ENCODE assay signal across 25 cellular contexts in genomic region chr15:57548835-57549234, GRCh38. TPM values are rescaled to one million over a fixed set of nuclear protein-coding genes. Genes with fewer than 3 reads are reported as not detected.
DNase-seq lines count a peak whose midpoint lies in the region; ATAC-seq, FAIRE-seq and TF ChIP-seq lines count a peak whose summit lies in the region.
"Had no signal": no experiment of that assay in that cellular context is flagged by ENCODE, and none has a peak within 500 bp of the region (broad histone marks: within the 10 kb centered on the region; RNA-seq: fewer than 3 reads in every experiment).

No MANE protein-coding gene starts in this region.

- DNase-seq in MG63 (peak; percentile 19), astrocyte (ENCODE audit: low read depth) (no peak), lower lobe of right lung (no peak), prostate gland (ENCODE audit: low spot score) (no peak), OCI-M2 (lab: John Stamatoyannopoulos, UW; ENCODE audit: unreplicated experiment) (no peak), GM20000 (ENCODE audit: low spot score) (no peak)
- no peak for DNase-seq in effector memory CD8-positive, alpha-beta T cell
- DNase-seq: activated naive CD4-positive, alpha-beta T cell; activated T-cell treated with anti-CD3 and anti-CD28 coated beads, Interleukin-2, amount 50 U/mL, for 24 hours; amniotic stem cell; CD8-positive, alpha-beta T cell; DMS79; effector CD4-positive, alpha-beta T cell; foreskin melanocyte; hypothalamus; MM.1S; naive thymus-derived CD8-positive, alpha-beta T cell; NCI-H146; NCI-H524 treated with DMSO at 0.1 percent for 48 hours; stimulated activated CD4-positive, alpha-beta T cell treated with anti-CD3 and anti-CD28 coated beads, Interleukin-2, amount 100 ng/mL, for 24 hours had no signal

- H3K9ac ChIP-seq in astrocyte (ENCODE audit: low read length): no peak overlapping the region
- H3K9ac ChIP-seq: parathyroid adenoma had no signal

- intact Hi-C loops in lower lobe of right lung (cut with DNase I): no loop called here
- intact Hi-C loops in prostate gland (cut with DNase I): loop anchor here (10.0 kb wide), 1 partner anchor 404 kb away; no protein-coding TSS in a partner anchor

- H3K36me3 ChIP-seq in MG63 (no peaks in the 10 kb centered on the region), astrocyte (ENCODE audit: insufficient read depth, low read length) (no peaks in the 10 kb centered on the region), lower lobe of right lung (peaks cover 33% of the 10 kb centered on the region), prostate gland (no peaks in the 10 kb centered on the region)

- no peak for TF ChIP-seq CTCF in astrocyte (IDR thresholded peaks at IDR 0.05; ENCODE audit: insufficient read depth, low read depth, low read length)
- TF ChIP-seq CTCF in lower lobe of right lung (IDR thresholded peaks at IDR 0.05): no peak
- TF ChIP-seq CTCF in prostate gland (IDR thresholded peaks at IDR 0.05): no peak
- TF ChIP-seq CTCF in GM20000 (IDR thresholded peaks at IDR 0.05; ENCODE audit: extremely low read depth, missing control alignments): no peak

- FAIRE-seq in astrocyte (lab: Jason Lieb, UNC): no peak

- no peak overlapping the region for H2AFZ ChIP-seq in astrocyte (ENCODE audit: low read depth, low read length)
- H2AFZ ChIP-seq: parathyroid adenoma had no signal

- H3K36me3 Mint-ChIP-seq in astrocyte (ENCODE audit: low read depth, unreplicated experiment): peaks cover 13% of the 10 kb centered on the region
- no peaks in the 10 kb centered on the region for H3K36me3 Mint-ChIP-seq in effector memory CD8-positive, alpha-beta T cell (ENCODE audit: insufficient read depth)
- H3K36me3 Mint-ChIP-seq: CD8-positive, alpha-beta T cell; naive thymus-derived CD8-positive, alpha-beta T cell; stimulated activated memory B cell treated with anti-CD40 and anti-IgM and Interleukin-4, amounts not matched to agents 10 μg/mL and 1 μg/mL and 100 μg/mL, for 72 hours had no signal

- H3K27me3 ChIP-seq in MG63 (no peaks in the 10 kb centered on the region), astrocyte (ENCODE audit: insufficient read depth, low read length) (no peaks in the 10 kb centered on the region), lower lobe of right lung (ENCODE audit: low read depth) (no peaks in the 10 kb centered on the region), prostate gland (replicated peaks; ENCODE audit: insufficient read depth) (no peaks in the 10 kb centered on the region)

- no peaks in the 10 kb centered on the region for H3K79me2 ChIP-seq in astrocyte (ENCODE audit: insufficient read depth, low read length)
- H3K79me2 ChIP-seq: parathyroid adenoma had no signal

- no peak for ATAC-seq in lower lobe of right lung
- ATAC-seq in effector memory CD8-positive, alpha-beta T cell (replicated peaks): no peak
- no peak for ATAC-seq in HG02973 (IDR thresholded peaks at IDR 0.05; ENCODE audit: unreplicated experiment)
- ATAC-seq: CD8-positive, alpha-beta T cell; naive thymus-derived CD8-positive, alpha-beta T cell; stimulated activated memory B cell treated with anti-CD40 and anti-IgM and Interleukin-4, amounts not matched to agents 10 μg/mL and 1 μg/mL and 100 μg/mL, for 72 hours had no signal

- peak overlapping the region; percentile 54 for H3K27ac Mint-ChIP-seq in astrocyte (ENCODE audit: unreplicated experiment)
- no peak overlapping the region for H3K27ac Mint-ChIP-seq in effector memory CD8-positive, alpha-beta T cell
- H3K27ac Mint-ChIP-seq: activated T-cell treated with anti-CD3 and anti-CD28 coated beads, Interleukin-2, amount 50 U/mL, for 24 hours; CD8-positive, alpha-beta T cell; naive thymus-derived CD8-positive, alpha-beta T cell; stimulated activated memory B cell treated with anti-CD40 and anti-IgM and Interleukin-4, amounts not matched to agents 10 μg/mL and 1 μg/mL and 100 μg/mL, for 72 hours had no signal

- H4K20me1 ChIP-seq in astrocyte (ENCODE audit: insufficient read depth, low read length): no peaks in the 10 kb centered on the region

- no peak overlapping the region for H3K4me2 ChIP-seq in astrocyte (ENCODE audit: low read length)

- no peak overlapping the region for H3K27ac ChIP-seq in astrocyte (ENCODE audit: low read depth, low read length)
- H3K27ac ChIP-seq in lower lobe of right lung: peak overlapping the region; percentile 7
- peak overlapping the region; percentile 42 to 64 for H3K27ac ChIP-seq in prostate gland
- H3K27ac ChIP-seq: parathyroid adenoma, RWPE1 had no signal

- H3K4me3 ChIP-seq in MG63 (no peak overlapping the region), astrocyte (ENCODE audit: insufficient read depth, low read depth, low read length) (no peak overlapping the region), lower lobe of right lung (no peak overlapping the region), prostate gland (no peak overlapping the region)

- H3K9me3 Mint-ChIP-seq in astrocyte (ENCODE audit: unreplicated experiment): no peaks in the 10 kb centered on the region
- H3K9me3 Mint-ChIP-seq in effector memory CD8-positive, alpha-beta T cell: no peaks in the 10 kb centered on the region
- H3K9me3 Mint-ChIP-seq: activated T-cell treated with anti-CD3 and anti-CD28 coated beads, Interleukin-2, amount 50 U/mL, for 24 hours; CD8-positive, alpha-beta T cell; central memory CD8-positive, alpha-beta T cell; naive thymus-derived CD8-positive, alpha-beta T cell; stimulated activated memory B cell treated with anti-CD40 and anti-IgM and Interleukin-4, amounts not matched to agents 10 μg/mL and 1 μg/mL and 100 μg/mL, for 72 hours had no signal

- peaks cover 35% of the 10 kb centered on the region for H3K4me1 Mint-ChIP-seq in astrocyte (ENCODE audit: low read depth, unreplicated experiment)
- H3K4me1 Mint-ChIP-seq in effector memory CD8-positive, alpha-beta T cell (ENCODE audit: low read depth in 2 of 2): no peaks in the 10 kb centered on the region
- H3K4me1 Mint-ChIP-seq: central memory CD8-positive, alpha-beta T cell; naive thymus-derived CD8-positive, alpha-beta T cell; stimulated activated memory B cell treated with anti-CD40 and anti-IgM and Interleukin-4, amounts not matched to agents 10 μg/mL and 1 μg/mL and 100 μg/mL, for 72 hours had no signal

- TF ChIP-seq POLR2A in prostate gland (IDR thresholded peaks at IDR 0.05): no peak

- no peaks in the 10 kb centered on the region for H3K9me3 ChIP-seq in MG63
- H3K9me3 ChIP-seq in astrocyte (ENCODE audit: insufficient read depth, low read depth, low read length): no peaks in the 10 kb centered on the region
- no peaks in the 10 kb centered on the region for H3K9me3 ChIP-seq in lower lobe of right lung
- H3K9me3 ChIP-seq in prostate gland: no peaks in the 10 kb centered on the region

- WGBS in prostate gland: 41% methylated on average over 5 of the region's 5 CpGs

- peaks cover 5% of the 10 kb centered on the region for H3K27me3 Mint-ChIP-seq in astrocyte (ENCODE audit: low read depth, unreplicated experiment)
- peaks cover 55 to 65% of the 10 kb centered on the region in 2 donors for H3K27me3 Mint-ChIP-seq in effector memory CD8-positive, alpha-beta T cell
- H3K27me3 Mint-ChIP-seq: activated T-cell treated with anti-CD3 and anti-CD28 coated beads, Interleukin-2, amount 50 U/mL, for 24 hours had no signal

- peaks cover 25% of the 10 kb centered on the region for H3K4me1 ChIP-seq in astrocyte (ENCODE audit: insufficient read depth, low read length)
- peaks cover 33% of the 10 kb centered on the region for H3K4me1 ChIP-seq in lower lobe of right lung
- H3K4me1 ChIP-seq in prostate gland (replicated peaks): peaks cover 16% of the 10 kb centered on the region
- H3K4me1 ChIP-seq: parathyroid adenoma had no signal

- H3K4me3 Mint-ChIP-seq in astrocyte (ENCODE audit: unreplicated experiment): no peak overlapping the region
- no peak overlapping the region for H3K4me3 Mint-ChIP-seq in effector memory CD8-positive, alpha-beta T cell
- H3K4me3 Mint-ChIP-seq: activated T-cell treated with anti-CD3 and anti-CD28 coated beads, Interleukin-2, amount 50 U/mL, for 24 hours; CD8-positive, alpha-beta T cell; central memory CD8-positive, alpha-beta T cell; naive thymus-derived CD8-positive, alpha-beta T cell; stimulated activated memory B cell treated with anti-CD40 and anti-IgM and Interleukin-4, amounts not matched to agents 10 μg/mL and 1 μg/mL and 100 μg/mL, for 72 hours had no signal

RNA-seq across cellular contexts. Expression of gene MYZAP, which starts 42.9 kb away (rescaled TPM):
- total RNA-seq in MG63 (2014; rRNA removed; shearing (Covaris generic); ENCODE audit: low replicate concordance): 0.69 TPM in 1 of 2 replicates, not detected in the other
- total RNA-seq in astrocyte: 0.41 TPM in 1 of 2 replicates, not detected in the other
- total RNA-seq in lower lobe of right lung: 41.3 TPM
- 10 to 100 TPM; 14.9 to 25.1 TPM for total RNA-seq in prostate gland
- total RNA-seq: naive thymus-derived CD8-positive, alpha-beta T cell had no signal
